31 cellular contexts compared by ENCODE assay signal in genomic region chr5:135869151-135869737, GRCh38. TPM values are rescaled to one million over a fixed set of nuclear protein-coding genes. Genes with fewer than 3 reads are reported as not detected.
"Had no signal": no experiment of that assay in that cellular context is flagged by ENCODE, and none has a peak within 500 bp of the region (broad histone marks: within the 10 kb centered on the region; RNA-seq: fewer than 3 reads in every experiment).

No MANE protein-coding gene starts in this region.

- H3K27me3 ChIP-seq: ascending aorta had no signal

- H3K27ac ChIP-seq: ascending aorta, cardiac muscle cell, SJSA1 had no signal

- H3K36me3 ChIP-seq: ascending aorta, cardiac muscle cell, MG63, SJSA1 had no signal

- DNase-seq: activated CD4-positive, alpha-beta T cell treated with anti-CD3 and anti-CD28 coated beads for 36 hours; activated CD4-positive, alpha-beta T cell treated with anti-CD3 and anti-CD28 coated beads, Interleukin-2, amount 10 ng/mL, durations not matched to agents 7 days and 5 days; activated CD4-positive, alpha-beta T cell treated with anti-CD3 and anti-CD28 coated beads, Interleukin-2, amount 50 U/mL, for 48 hours; activated CD8-positive, alpha-beta T cell treated with anti-CD3 and anti-CD28 coated beads, Interleukin-2, amount 10 ng/mL, durations not matched to agents 7 days and 5 days; activated gamma-delta T cell; activated naive CD4-positive, alpha-beta T cell treated with Interleukin-2 at 50 U/mL for 16 hours; activated naive CD8-positive, alpha-beta T cell treated with anti-CD3 and anti-CD28 coated beads, Interleukin-2, amount 10 ng/mL, durations not matched to agents 7 days and 5 days; activated T-cell treated with anti-CD3 and anti-CD28 coated beads, Interleukin-2, amount 50 U/mL, for 24 hours; amygdala; Karpas-422; KBM-7; MG63; MV-4-11; NCI-H1092; NCI-H1436 treated with DMSO at 0.1 percent for 48 hours; NCI-H1694 treated with DMSO at 0.1 percent for 48 hours; NCI-H2029; NCI-H345; NCI-H524 treated with DMSO at 0.1 percent for 48 hours; NK-92 treated with Interleukin-12 subunit alpha and Interleukin-12 subunit beta, amount 100 ng/mL, for 24 hours; OCI-M1; SHP77 treated with DMSO at 0.1 percent for 48 hours; SK-N-SH had no signal

- H3K4me3 ChIP-seq: ascending aorta, cardiac muscle cell, MG63, SJSA1 had no signal

- H3K4me2 ChIP-seq: SK-N-SH had no signal

- H3K9me2 ChIP-seq: SK-N-SH had no signal

- ATAC-seq: activated CD4-positive, alpha-beta T cell treated with anti-CD3 and anti-CD28 coated beads for 36 hours; activated CD4-positive, CD25-positive, alpha-beta regulatory T cell treated with anti-CD3 and anti-CD28 coated beads, Interleukin-2, amount 50 U/mL, for 24 hours; activated CD8-positive, alpha-beta T cell treated with anti-CD3 and anti-CD28 coated beads, Interleukin-2, amount 10 ng/mL, durations not matched to agents 7 days and 5 days had no signal

- H3K4me1 ChIP-seq: ascending aorta, SJSA1 had no signal

- H3K9me3 ChIP-seq: ascending aorta, MG63, SJSA1, SK-N-SH had no signal

RNA-seq across cellular contexts. Expression of gene IL9, which starts 26.4 kb away (rescaled TPM):
- total RNA-seq: activated CD4-positive, alpha-beta T cell treated with anti-CD3 and anti-CD28 coated beads, Interleukin-2, amount 10 ng/mL, durations not matched to agents 7 days and 5 days; activated CD8-positive, alpha-beta T cell treated with anti-CD3 and anti-CD28 coated beads, Interleukin-2, amount 10 ng/mL, durations not matched to agents 7 days and 5 days; activated naive CD8-positive, alpha-beta T cell treated with anti-CD3 and anti-CD28 coated beads, Interleukin-2, amount 10 ng/mL, durations not matched to agents 7 days and 5 days; ascending aorta; cardiac muscle cell; NCI-H460; RPMI7951; SJSA1 had no signal
- polyA plus RNA-seq: adipose tissue, cardiac muscle cell, SK-N-SH had no signal

RNA-seq across cellular contexts. Expression of gene SLC25A48, which starts 34.8 kb away (rescaled TPM):
- total RNA-seq: activated CD4-positive, alpha-beta T cell treated with anti-CD3 and anti-CD28 coated beads for 36 hours; activated CD4-positive, alpha-beta T cell treated with anti-CD3 and anti-CD28 coated beads, Interleukin-2, amount 10 ng/mL, durations not matched to agents 7 days and 5 days; activated CD8-positive, alpha-beta T cell treated with anti-CD3 and anti-CD28 coated beads, Interleukin-2, amount 10 ng/mL, durations not matched to agents 7 days and 5 days; activated naive CD8-positive, alpha-beta T cell treated with anti-CD3 and anti-CD28 coated beads, Interleukin-2, amount 10 ng/mL, durations not matched to agents 7 days and 5 days; activated T-helper 2 cell treated with anti-CD3 and anti-CD28 coated beads, Interferon-gamma antibody, Interleukin-2, Interleukin-4, amounts not matched to agents 10 μg/mL and 5 μg/mL and 100 μg/mL, durations not matched to agents 14 hours and 24 hours and 36 hours; ascending aorta; NCI-H460; RPMI7951; SJSA1 had no signal
